Comparison of ENCODE assay signal across 21 cellular contexts in genomic region chr7:151927011-151927410, GRCh38. TPM values are rescaled to one million over a fixed set of nuclear protein-coding genes. Genes with fewer than 3 reads are reported as not detected.
DNase-seq lines count a peak whose midpoint lies in the region; ATAC-seq, FAIRE-seq and TF ChIP-seq lines count a peak whose summit lies in the region.
"Had no signal": no experiment of that assay in that cellular context is flagged by ENCODE, and none has a peak within 500 bp of the region (broad histone marks: within the 10 kb centered on the region; RNA-seq: fewer than 3 reads in every experiment).

No MANE protein-coding gene starts in this region.

- POLR2A ChIA-PET in K562 (lab: Yijun Ruan, JAX) = no interaction called here

- WGBS in K562 (ENCODE audit: insufficient coverage, low coverage, missing lambda C conversion rate) = 22% methylated on average over 6 of the region's 6 CpGs

- in situ Hi-C loops in K562 (cut with MboI) = no loop called here

- no TSS peak for BruUV-seq in K562 (replicated peaks; lab: Mats Ljungman, UMichigan)

- no peak overlapping the region for H3K27ac Mint-ChIP-seq in mesothelial cell of epicardium
- H3K27ac Mint-ChIP-seq: IgD-negative memory B cell had no signal

- intact Hi-C loops in K562 (cut with micrococcal nuclease) = no loop called here

- TF ChIP-seq RAD21 in Ishikawa (IDR thresholded peaks at IDR 0.05; ENCODE audit: low read depth) (no peak), K562 (CRISPR knock-in tag; conservative IDR thresholded peaks at IDR 0.05 in 1 of 2, IDR thresholded peaks at IDR 0.05 in 1 of 2) (no peak)

- TF ChIP-seq EP300 in Ishikawa (IDR thresholded peaks at IDR 0.05; ENCODE audit: borderline replicate concordance) (no peak), K562 (IDR thresholded peaks at IDR 0.05; ENCODE audit: low read length) (no peak)

- H3K4me1 ChIP-seq in K562 (replicated peaks in 1 of 2; ENCODE audit: control insufficient read depth in 2 of 2, insufficient read depth in 2 of 2, low read length in 2 of 2) (peaks cover 9 to 13% of the 10 kb centered on the region in 2 experiments), neutrophil (ENCODE audit: control insufficient read depth in 1 of 2, insufficient read depth in 1 of 2, low read depth in 1 of 2, low read length in 1 of 2) (peaks cover 40 to 54% of the 10 kb centered on the region in 2 experiments)

- H3K27me3 Mint-ChIP-seq in mesothelial cell of epicardium (ENCODE audit: low read depth) = peaks cover 26% of the 10 kb centered on the region

- no peaks in the 10 kb centered on the region for H3K9me1 ChIP-seq in K562 (ENCODE audit: control insufficient read depth, insufficient read depth, low read length)

- no peaks in the 10 kb centered on the region for H3K79me2 ChIP-seq in K562 (ENCODE audit: control insufficient read depth, insufficient read depth, low read length)

- H3K9me3 ChIP-seq in K562 (replicated peaks; ENCODE audit: control insufficient read depth, insufficient read depth, low read depth, low read length) = no peaks in the 10 kb centered on the region
- H3K9me3 ChIP-seq in neutrophil = no peaks in the 10 kb centered on the region

- ATAC-seq in K562 = no peak
- no peak for ATAC-seq in HG02981 (IDR thresholded peaks at IDR 0.05; ENCODE audit: unreplicated experiment)

- no peak overlapping the region for H2AFZ ChIP-seq in K562 (ENCODE audit: low read depth, low read length)

- H3K27ac ChIP-seq in K562 (ENCODE audit: extremely low read depth, low read depth, low read length) (no peak overlapping the region), neutrophil (peak overlapping the region; percentile 90)

- no peak for TF ChIP-seq POLR2A in K562 (conservative IDR thresholded peaks at IDR 0.05)

- no peak overlapping the region for H3K4me3 ChIP-seq in K562
- H3K4me3 ChIP-seq in neutrophil (ENCODE audit: low read depth in 1 of 2, low read length in 1 of 2) = no peak overlapping the region

- H3K4me3 Mint-ChIP-seq in mesothelial cell of epicardium = no peak overlapping the region
- H3K4me3 Mint-ChIP-seq: H9 had no signal

- H3K36me3 ChIP-seq in K562 (ENCODE audit: control insufficient read depth, insufficient read depth, low read length) (no peaks in the 10 kb centered on the region), neutrophil (no peaks in the 10 kb centered on the region)

- no peaks in the 10 kb centered on the region for H3K4me1 Mint-ChIP-seq in mesothelial cell of epicardium

- FAIRE-seq in K562 (lab: Jason Lieb, UNC) = no peak

- H3K36me3 Mint-ChIP-seq in mesothelial cell of epicardium = no peaks in the 10 kb centered on the region

- peaks cover 31 to 66% of the 10 kb centered on the region in 2 experiments for H3K27me3 ChIP-seq in K562 (ENCODE audit: control insufficient read depth in 2 of 2, insufficient read depth in 2 of 2, low read length in 2 of 2)
- H3K27me3 ChIP-seq in neutrophil = peaks cover 1% of the 10 kb centered on the region

- no peak overlapping the region for H3K4me2 ChIP-seq in K562 (ENCODE audit: insufficient read depth, low read length)

- H3K9ac ChIP-seq in K562 (ENCODE audit: insufficient read depth in 1 of 2, low read depth in 2 of 2, low read length in 2 of 2) = no peak overlapping the region

- no peaks in the 10 kb centered on the region; the same call in 1 of the 2 replicates for H4K20me1 ChIP-seq in K562 (replicated peaks; ENCODE audit: control insufficient read depth, insufficient read depth, low read length)

- TF ChIP-seq CTCF in K562 (IDR thresholded peaks at IDR 0.05 in 2 of 3, conservative IDR thresholded peaks at IDR 0.05 in 1 of 3; ENCODE audit: insufficient read depth in 2 of 3, low read depth in 1 of 3, low read length in 3 of 3) = no peak
- TF ChIP-seq CTCF in neutrophil (IDR thresholded peaks at IDR 0.05) = no peak
- TF ChIP-seq CTCF in mesothelial cell of epicardium (IDR thresholded peaks at IDR 0.05; ENCODE audit: unreplicated experiment) = no peak

- no peaks in the 10 kb centered on the region for H3K9me3 Mint-ChIP-seq in mesothelial cell of epicardium
- H3K9me3 Mint-ChIP-seq: H9, IgD-negative memory B cell had no signal

- CTCF ChIA-PET in K562 (lab: Yijun Ruan, JAX; ENCODE audit: low intra/inter-chr PET ratio) = no interaction called here

- DNase-seq in K562 (ENCODE audit: extremely low read depth in 1 of 4, low spot score in 3 of 4) (no peak), mesothelial cell of epicardium (ENCODE audit: low spot score in 2 of 2, unreplicated experiment in 2 of 2) (no peak), kidney glomerular epithelial cell (lab: John Stamatoyannopoulos, UW) (no peak), ecto neural progenitor cell (ENCODE audit: low spot score) (no peak)
- DNase-seq: C1 segment of cervical spinal cord, DMS79 treated with DMSO at 0.1 percent for 48 hours, H9, MM.1S, NCI-H1417, NCI-H187, NCI-H2107, NCI-H510A treated with DMSO at 0.1 percent for 48 hours, NCI-H774, OCI-M1, Right ventricle myocardium superior had no signal

TF ChIP-seq in Ishikawa, 13 proteins besides CTCF, POLR2A, EP300 and RAD21:
- TF ChIP-seq YY1 (IDR thresholded peaks at IDR 0.05; ENCODE audit: low read depth) = no peak
- TF ChIP-seq CEBPB (IDR thresholded peaks at IDR 0.05) = 0 out of 2 replicates have a peak, but pooled peaks have one; percentile 34

TF ChIP-seq in K562, 482 proteins besides CTCF, POLR2A, EP300 and RAD21 (continues in another document):
- no peak for TF ChIP-seq MAX (CRISPR knock-in tag; IDR thresholded peaks at IDR 0.05)
- no peak for TF ChIP-seq ZBTB26 (CRISPR knock-in tag; IDR thresholded peaks at IDR 0.05)
- peak; percentile 97 for TF ChIP-seq CEBPB (tag; IDR thresholded peaks at IDR 0.05)
- 0 out of 2 replicates have a peak, but pooled peaks have one; percentile 13 for TF ChIP-seq ATF3 (IDR thresholded peaks at IDR 0.05)
- no peak for TF ChIP-seq ATF3 (CRISPR knock-in tag; conservative IDR thresholded peaks at IDR 0.05)

RNA-seq across cellular contexts. Expression of gene GALNTL5, which starts 29.2 kb away (rescaled TPM):
- not detected in 2 replicates for total RNA-seq in K562 (2011; cell fraction: chromatin; rRNA removed; ENCODE audit: low replicate concordance)
- total RNA-seq in K562 (2011; cell fraction: nucleolus; rRNA removed) = not detected in 2 replicates
- not detected in 2 replicates for total RNA-seq in K562 (2011; cell fraction: nucleoplasm; rRNA removed)
- total RNA-seq in K562 (2014; rRNA removed) (not detected in 2 replicates), K562 (2014; rRNA removed; fragmentation: Illumina TruSeq; extraction: Trizol) (not detected in 2 replicates), K562 (2015; rRNA removed; fragmentation: Illumina TruSeq; extraction: Trizol) (not detected in 2 replicates), K562 (2021) (not detected in 2 replicates), mesothelial cell of epicardium (not detected in 3 replicates)
- polyA plus RNA-seq in K562 (2011; rRNA removed) (not detected in 2 replicates), K562 (2014; fragmentation: Illumina TruSeq; extraction: Trizol) (not detected in 2 replicates), K562 (2014; fragmentation: Nextera tagmentation; extraction: Ambion mirVana) (not detected), K562 (2014; rRNA removed) (not detected in 2 replicates)
- polyA plus RNA-seq in K562 (2011; cell fraction: cytosol; rRNA removed) = not detected in 2 replicates
- polyA plus RNA-seq in K562 (2011; cell fraction: nucleus; rRNA removed) = not detected in 2 replicates
- polyA plus RNA-seq in K562 (2012) = not detected in 2 replicates
- polyA minus RNA-seq in K562 (2011; rRNA and poly(A)+ RNA removed) = not detected in 2 replicates
- polyA minus RNA-seq in K562 (2011; cell fraction: cytosol; rRNA and poly(A)+ RNA removed) = not detected in 2 replicates
- polyA minus RNA-seq in K562 (2011; cell fraction: nucleus; rRNA and poly(A)+ RNA removed) = not detected in 2 replicates
- total RNA-seq: H9, HT1080, LHCN-M2, Right ventricle myocardium superior had no signal
- polyA plus RNA-seq: IgD-negative memory B cell had no signal

RNA-seq across cellular contexts. Expression of gene PRKAG2, which starts 50.1 kb away (rescaled TPM):
- total RNA-seq in K562 (2011; cell fraction: chromatin; rRNA removed; ENCODE audit: low replicate concordance) = 7.2 and 11.4 TPM in 2 replicates
- total RNA-seq in K562 (2011; cell fraction: nucleolus; rRNA removed) = 2.8 and 4.7 TPM in 2 replicates
- total RNA-seq in K562 (2011; cell fraction: nucleoplasm; rRNA removed) = 4.8 and 6.9 TPM in 2 replicates
- total RNA-seq in K562 (2014; rRNA removed) (3.1 TPM in 2 replicates), K562 (2014; rRNA removed; fragmentation: Illumina TruSeq; extraction: Trizol) (3.3 and 3.9 TPM in 2 replicates), K562 (2015; rRNA removed; fragmentation: Illumina TruSeq; extraction: Trizol) (1.8 and 2.8 TPM in 2 replicates), K562 (2021) (3.6 and 5.0 TPM in 2 replicates), mesothelial cell of epicardium (15.7 to 16.6 TPM (median 15.7 TPM) in 3 replicates)
- polyA plus RNA-seq in K562 (2011; rRNA removed) (3.8 and 5.6 TPM in 2 replicates), K562 (2014; fragmentation: Illumina TruSeq; extraction: Trizol) (3.2 and 4.0 TPM in 2 replicates), K562 (2014; fragmentation: Nextera tagmentation; extraction: Ambion mirVana) (1 to 10 TPM in 1 of 2 experiments, under 1 TPM in 1; 0.99 to 1.1 TPM), K562 (2014; rRNA removed) (3.5 and 3.6 TPM in 2 replicates)
- polyA plus RNA-seq in K562 (2011; cell fraction: cytosol; rRNA removed) = 1.3 and 1.8 TPM in 2 replicates
- 3.0 and 4.6 TPM in 2 replicates for polyA plus RNA-seq in K562 (2011; cell fraction: nucleus; rRNA removed)
- 2.3 and 2.7 TPM in 2 replicates for polyA plus RNA-seq in K562 (2012)
- polyA minus RNA-seq in K562 (2011; rRNA and poly(A)+ RNA removed) = 4.2 and 6.0 TPM in 2 replicates
- polyA minus RNA-seq in K562 (2011; cell fraction: cytosol; rRNA and poly(A)+ RNA removed) = 2.1 TPM in 1 of 2 replicates, not detected in the other
- polyA minus RNA-seq in K562 (2011; cell fraction: nucleus; rRNA and poly(A)+ RNA removed) = 2.4 and 2.7 TPM in 2 replicates
